ENCODE assay signal across 1 cellular context in genomic region chr1:100249537-100250257, GRCh38.
TF ChIP-seq lines count a peak whose summit lies in the region.

Gene DBT, minus strand, starts transcription at chr1:100249834. Its CDS starts 14 bp downstream, at chr1:100249820.

TF ChIP-seq in HEK293, 187 proteins besides CTCF, POLR2A, EP300 and RAD21 (continued from another document and continues in another):
- TF ChIP-seq, protein P1, sequence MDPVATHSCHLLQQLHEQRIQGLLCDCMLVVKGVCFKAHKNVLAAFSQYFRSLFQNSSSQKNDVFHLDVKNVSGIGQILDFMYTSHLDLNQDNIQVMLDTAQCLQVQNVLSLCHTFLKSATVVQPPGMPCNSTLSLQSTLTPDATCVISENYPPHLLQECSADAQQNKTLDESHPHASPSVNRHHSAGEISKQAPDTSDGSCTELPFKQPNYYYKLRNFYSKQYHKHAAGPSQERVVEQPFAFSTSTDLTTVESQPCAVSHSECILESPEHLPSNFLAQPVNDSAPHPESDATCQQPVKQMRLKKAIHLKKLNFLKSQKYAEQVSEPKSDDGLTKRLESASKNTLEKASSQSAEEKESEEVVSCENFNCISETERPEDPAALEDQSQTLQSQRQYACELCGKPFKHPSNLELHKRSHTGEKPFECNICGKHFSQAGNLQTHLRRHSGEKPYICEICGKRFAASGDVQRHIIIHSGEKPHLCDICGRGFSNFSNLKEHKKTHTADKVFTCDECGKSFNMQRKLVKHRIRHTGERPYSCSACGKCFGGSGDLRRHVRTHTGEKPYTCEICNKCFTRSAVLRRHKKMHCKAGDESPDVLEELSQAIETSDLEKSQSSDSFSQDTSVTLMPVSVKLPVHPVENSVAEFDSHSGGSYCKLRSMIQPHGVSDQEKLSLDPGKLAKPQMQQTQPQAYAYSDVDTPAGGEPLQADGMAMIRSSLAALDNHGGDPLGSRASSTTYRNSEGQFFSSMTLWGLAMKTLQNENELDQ (tag by site-specific recombination; IDR thresholded peaks at IDR 0.05; ENCODE audit: low read depth), result no peak
- TF ChIP-seq ZNF518A (tag by site-specific recombination; conservative IDR thresholded peaks at IDR 0.05; ENCODE audit: low read depth) (peak; percentile 49; the same call in 1 of the 2 replicates), ZNF707 (tag by site-specific recombination; IDR thresholded peaks at IDR 0.05) (no peak), KLF16 (tag by site-specific recombination; IDR thresholded peaks at IDR 0.05) (peak; percentile 40; the same call in 1 of the 2 replicates), ZNF366 (tag by site-specific recombination; conservative IDR thresholded peaks at IDR 0.05) (peak; percentile 63), ZNF624 (tag by site-specific recombination; IDR thresholded peaks at IDR 0.05) (no peak), ZNF2 (tag by site-specific recombination; IDR thresholded peaks at IDR 0.05) (peak; percentile 66; the same call in 1 of the 2 replicates), ZNF423 (tag by site-specific recombination; IDR thresholded peaks at IDR 0.05) (no peak), ZNF571 (tag by site-specific recombination; IDR thresholded peaks at IDR 0.05) (no peak), ZNF239 (tag by site-specific recombination; IDR thresholded peaks at IDR 0.05) (no peak), ZNF555 (tag by site-specific recombination; conservative IDR thresholded peaks at IDR 0.05) (no peak), ZNF501 (tag by site-specific recombination; IDR thresholded peaks at IDR 0.05) (peak; percentile 88), HOXC10 (CRISPR knock-in tag; IDR thresholded peaks at IDR 0.05) (no peak), OSR2 (tag by site-specific recombination; IDR thresholded peaks at IDR 0.05) (no peak), ZFP3 (tag by site-specific recombination; IDR thresholded peaks at IDR 0.05; ENCODE audit: low read depth) (no peak), ZBTB21 (tag by site-specific recombination; IDR thresholded peaks at IDR 0.05) (0 out of 2 replicates have a peak, but pooled peaks have one; percentile 10), GLI4 (tag by site-specific recombination; IDR thresholded peaks at IDR 0.05) (no peak), ZNF155 (tag by site-specific recombination; IDR thresholded peaks at IDR 0.05) (no peak), SALL2 (tag by site-specific recombination; IDR thresholded peaks at IDR 0.05; ENCODE audit: borderline replicate concordance) (no peak), SETDB1 (IDR thresholded peaks at IDR 0.05; ENCODE audit: insufficient read length, low read length) (no peak), ZNF37A (tag by site-specific recombination; IDR thresholded peaks at IDR 0.05) (no peak), ZNF416 (tag by site-specific recombination; IDR thresholded peaks at IDR 0.05) (no peak), ZNF341 (tag by site-specific recombination; IDR thresholded peaks at IDR 0.05; ENCODE audit: low read depth) (peak; percentile 81), ZNF18 (tag by site-specific recombination; IDR thresholded peaks at IDR 0.05) (no peak), ZNF600 (tag by site-specific recombination; IDR thresholded peaks at IDR 0.05) (peak; percentile 98), ZNF561 (tag by site-specific recombination; IDR thresholded peaks at IDR 0.05; ENCODE audit: borderline replicate concordance) (peak; percentile 38; the same call in 1 of the 2 replicates), GLI2 (tag by site-specific recombination; IDR thresholded peaks at IDR 0.05; ENCODE audit: borderline replicate concordance, low read depth) (no peak), ZNF114 (tag by site-specific recombination; IDR thresholded peaks at IDR 0.05) (no peak), ZNF138 (tag by site-specific recombination; IDR thresholded peaks at IDR 0.05; ENCODE audit: borderline replicate concordance) (no peak), ZNF133 (tag by site-specific recombination; IDR thresholded peaks at IDR 0.05) (no peak), ZNF221 (tag by site-specific recombination; IDR thresholded peaks at IDR 0.05; ENCODE audit: borderline replicate concordance) (no peak), MYNN (tag by site-specific recombination; IDR thresholded peaks at IDR 0.05; ENCODE audit: borderline replicate concordance) (no peak), SP7 (tag by site-specific recombination; IDR thresholded peaks at IDR 0.05) (peak; percentile 81), KLF10 (tag by site-specific recombination; IDR thresholded peaks at IDR 0.05) (peak; percentile 96)
- TF ChIP-seq, protein P2, sequence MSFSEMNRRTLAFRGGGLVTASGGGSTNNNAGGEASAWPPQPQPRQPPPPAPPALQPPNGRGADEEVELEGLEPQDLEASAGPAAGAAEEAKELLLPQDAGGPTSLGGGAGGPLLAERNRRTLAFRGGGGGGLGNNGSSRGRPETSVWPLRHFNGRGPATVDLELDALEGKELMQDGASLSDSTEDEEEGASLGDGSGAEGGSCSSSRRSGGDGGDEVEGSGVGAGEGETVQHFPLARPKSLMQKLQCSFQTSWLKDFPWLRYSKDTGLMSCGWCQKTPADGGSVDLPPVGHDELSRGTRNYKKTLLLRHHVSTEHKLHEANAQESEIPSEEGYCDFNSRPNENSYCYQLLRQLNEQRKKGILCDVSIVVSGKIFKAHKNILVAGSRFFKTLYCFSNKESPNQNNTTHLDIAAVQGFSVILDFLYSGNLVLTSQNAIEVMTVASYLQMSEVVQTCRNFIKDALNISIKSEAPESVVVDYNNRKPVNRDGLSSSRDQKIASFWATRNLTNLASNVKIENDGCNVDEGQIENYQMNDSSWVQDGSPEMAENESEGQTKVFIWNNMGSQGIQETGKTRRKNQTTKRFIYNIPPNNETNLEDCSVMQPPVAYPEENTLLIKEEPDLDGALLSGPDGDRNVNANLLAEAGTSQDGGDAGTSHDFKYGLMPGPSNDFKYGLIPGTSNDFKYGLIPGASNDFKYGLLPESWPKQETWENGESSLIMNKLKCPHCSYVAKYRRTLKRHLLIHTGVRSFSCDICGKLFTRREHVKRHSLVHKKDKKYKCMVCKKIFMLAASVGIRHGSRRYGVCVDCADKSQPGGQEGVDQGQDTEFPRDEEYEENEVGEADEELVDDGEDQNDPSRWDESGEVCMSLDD (tag by site-specific recombination; IDR thresholded peaks at IDR 0.05), result no peak
- TF ChIP-seq, protein P3, sequence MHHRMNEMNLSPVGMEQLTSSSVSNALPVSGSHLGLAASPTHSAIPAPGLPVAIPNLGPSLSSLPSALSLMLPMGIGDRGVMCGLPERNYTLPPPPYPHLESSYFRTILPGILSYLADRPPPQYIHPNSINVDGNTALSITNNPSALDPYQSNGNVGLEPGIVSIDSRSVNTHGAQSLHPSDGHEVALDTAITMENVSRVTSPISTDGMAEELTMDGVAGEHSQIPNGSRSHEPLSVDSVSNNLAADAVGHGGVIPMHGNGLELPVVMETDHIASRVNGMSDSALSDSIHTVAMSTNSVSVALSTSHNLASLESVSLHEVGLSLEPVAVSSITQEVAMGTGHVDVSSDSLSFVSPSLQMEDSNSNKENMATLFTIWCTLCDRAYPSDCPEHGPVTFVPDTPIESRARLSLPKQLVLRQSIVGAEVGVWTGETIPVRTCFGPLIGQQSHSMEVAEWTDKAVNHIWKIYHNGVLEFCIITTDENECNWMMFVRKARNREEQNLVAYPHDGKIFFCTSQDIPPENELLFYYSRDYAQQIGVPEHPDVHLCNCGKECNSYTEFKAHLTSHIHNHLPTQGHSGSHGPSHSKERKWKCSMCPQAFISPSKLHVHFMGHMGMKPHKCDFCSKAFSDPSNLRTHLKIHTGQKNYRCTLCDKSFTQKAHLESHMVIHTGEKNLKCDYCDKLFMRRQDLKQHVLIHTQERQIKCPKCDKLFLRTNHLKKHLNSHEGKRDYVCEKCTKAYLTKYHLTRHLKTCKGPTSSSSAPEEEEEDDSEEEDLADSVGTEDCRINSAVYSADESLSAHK (tag by site-specific recombination; IDR thresholded peaks at IDR 0.05), result 0 out of 2 replicates have a peak, but pooled peaks have one; percentile 2
- TF ChIP-seq, protein P4, sequence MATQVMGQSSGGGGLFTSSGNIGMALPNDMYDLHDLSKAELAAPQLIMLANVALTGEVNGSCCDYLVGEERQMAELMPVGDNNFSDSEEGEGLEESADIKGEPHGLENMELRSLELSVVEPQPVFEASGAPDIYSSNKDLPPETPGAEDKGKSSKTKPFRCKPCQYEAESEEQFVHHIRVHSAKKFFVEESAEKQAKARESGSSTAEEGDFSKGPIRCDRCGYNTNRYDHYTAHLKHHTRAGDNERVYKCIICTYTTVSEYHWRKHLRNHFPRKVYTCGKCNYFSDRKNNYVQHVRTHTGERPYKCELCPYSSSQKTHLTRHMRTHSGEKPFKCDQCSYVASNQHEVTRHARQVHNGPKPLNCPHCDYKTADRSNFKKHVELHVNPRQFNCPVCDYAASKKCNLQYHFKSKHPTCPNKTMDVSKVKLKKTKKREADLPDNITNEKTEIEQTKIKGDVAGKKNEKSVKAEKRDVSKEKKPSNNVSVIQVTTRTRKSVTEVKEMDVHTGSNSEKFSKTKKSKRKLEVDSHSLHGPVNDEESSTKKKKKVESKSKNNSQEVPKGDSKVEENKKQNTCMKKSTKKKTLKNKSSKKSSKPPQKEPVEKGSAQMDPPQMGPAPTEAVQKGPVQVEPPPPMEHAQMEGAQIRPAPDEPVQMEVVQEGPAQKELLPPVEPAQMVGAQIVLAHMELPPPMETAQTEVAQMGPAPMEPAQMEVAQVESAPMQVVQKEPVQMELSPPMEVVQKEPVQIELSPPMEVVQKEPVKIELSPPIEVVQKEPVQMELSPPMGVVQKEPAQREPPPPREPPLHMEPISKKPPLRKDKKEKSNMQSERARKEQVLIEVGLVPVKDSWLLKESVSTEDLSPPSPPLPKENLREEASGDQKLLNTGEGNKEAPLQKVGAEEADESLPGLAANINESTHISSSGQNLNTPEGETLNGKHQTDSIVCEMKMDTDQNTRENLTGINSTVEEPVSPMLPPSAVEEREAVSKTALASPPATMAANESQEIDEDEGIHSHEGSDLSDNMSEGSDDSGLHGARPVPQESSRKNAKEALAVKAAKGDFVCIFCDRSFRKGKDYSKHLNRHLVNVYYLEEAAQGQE (tag by site-specific recombination; IDR thresholded peaks at IDR 0.05), result no peak
- TF ChIP-seq, protein P5, sequence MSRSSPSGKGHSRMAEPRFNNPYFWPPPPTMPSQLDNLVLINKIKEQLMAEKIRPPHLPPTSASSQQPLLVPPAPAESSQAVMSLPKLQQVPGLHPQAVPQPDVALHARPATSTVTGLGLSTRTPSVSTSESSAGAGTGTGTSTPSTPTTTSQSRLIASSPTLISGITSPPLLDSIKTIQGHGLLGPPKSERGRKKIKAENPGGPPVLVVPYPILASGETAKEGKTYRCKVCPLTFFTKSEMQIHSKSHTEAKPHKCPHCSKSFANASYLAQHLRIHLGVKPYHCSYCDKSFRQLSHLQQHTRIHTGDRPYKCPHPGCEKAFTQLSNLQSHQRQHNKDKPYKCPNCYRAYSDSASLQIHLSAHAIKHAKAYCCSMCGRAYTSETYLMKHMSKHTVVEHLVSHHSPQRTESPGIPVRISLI (tag by site-specific recombination; IDR thresholded peaks at IDR 0.05), result no peak
- TF ChIP-seq, protein P6, sequence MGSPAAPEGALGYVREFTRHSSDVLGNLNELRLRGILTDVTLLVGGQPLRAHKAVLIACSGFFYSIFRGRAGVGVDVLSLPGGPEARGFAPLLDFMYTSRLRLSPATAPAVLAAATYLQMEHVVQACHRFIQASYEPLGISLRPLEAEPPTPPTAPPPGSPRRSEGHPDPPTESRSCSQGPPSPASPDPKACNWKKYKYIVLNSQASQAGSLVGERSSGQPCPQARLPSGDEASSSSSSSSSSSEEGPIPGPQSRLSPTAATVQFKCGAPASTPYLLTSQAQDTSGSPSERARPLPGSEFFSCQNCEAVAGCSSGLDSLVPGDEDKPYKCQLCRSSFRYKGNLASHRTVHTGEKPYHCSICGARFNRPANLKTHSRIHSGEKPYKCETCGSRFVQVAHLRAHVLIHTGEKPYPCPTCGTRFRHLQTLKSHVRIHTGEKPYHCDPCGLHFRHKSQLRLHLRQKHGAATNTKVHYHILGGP (tag by site-specific recombination; IDR thresholded peaks at IDR 0.05), result no peak
